Comparison of ENCODE assay signal across 2 cellular contexts in genomic region chr1:54854376-54855020, GRCh38.
TF ChIP-seq lines count a peak whose summit lies in the region.

No MANE protein-coding gene starts in this region.

TF ChIP-seq in SK-N-SH treated with all-trans-retinoic acid at 6 μM for 48 hours, 23 proteins besides CTCF, POLR2A, EP300 and RAD21 (continued from another document):
- TF ChIP-seq PATZ1 (CRISPR knock-in tag; IDR thresholded peaks at IDR 0.05; ENCODE audit: borderline replicate concordance), result no peak
- TF ChIP-seq, protein P1, sequence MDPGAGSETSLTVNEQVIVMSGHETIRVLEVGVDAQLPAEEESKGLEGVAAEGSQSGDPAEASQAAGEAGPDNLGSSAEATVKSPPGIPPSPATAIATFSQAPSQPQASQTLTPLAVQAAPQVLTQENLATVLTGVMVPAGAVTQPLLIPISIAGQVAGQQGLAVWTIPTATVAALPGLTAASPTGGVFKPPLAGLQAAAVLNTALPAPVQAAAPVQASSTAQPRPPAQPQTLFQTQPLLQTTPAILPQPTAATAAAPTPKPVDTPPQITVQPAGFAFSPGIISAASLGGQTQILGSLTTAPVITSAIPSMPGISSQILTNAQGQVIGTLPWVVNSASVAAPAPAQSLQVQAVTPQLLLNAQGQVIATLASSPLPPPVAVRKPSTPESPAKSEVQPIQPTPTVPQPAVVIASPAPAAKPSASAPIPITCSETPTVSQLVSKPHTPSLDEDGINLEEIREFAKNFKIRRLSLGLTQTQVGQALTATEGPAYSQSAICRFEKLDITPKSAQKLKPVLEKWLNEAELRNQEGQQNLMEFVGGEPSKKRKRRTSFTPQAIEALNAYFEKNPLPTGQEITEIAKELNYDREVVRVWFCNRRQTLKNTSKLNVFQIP (CRISPR knock-in tag; IDR thresholded peaks at IDR 0.05; ENCODE audit: borderline replicate concordance, low read depth), result no peak

TF ChIP-seq in SK-N-SH, 30 proteins besides CTCF, POLR2A, EP300 and RAD21 (continued from another document):
- TF ChIP-seq, protein P2, sequence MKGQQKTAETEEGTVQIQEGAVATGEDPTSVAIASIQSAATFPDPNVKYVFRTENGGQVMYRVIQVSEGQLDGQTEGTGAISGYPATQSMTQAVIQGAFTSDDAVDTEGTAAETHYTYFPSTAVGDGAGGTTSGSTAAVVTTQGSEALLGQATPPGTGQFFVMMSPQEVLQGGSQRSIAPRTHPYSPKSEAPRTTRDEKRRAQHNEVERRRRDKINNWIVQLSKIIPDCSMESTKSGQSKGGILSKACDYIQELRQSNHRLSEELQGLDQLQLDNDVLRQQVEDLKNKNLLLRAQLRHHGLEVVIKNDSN (IDR thresholded peaks at IDR 0.05; ENCODE audit: borderline replicate concordance, low read depth), result no peak
- TF ChIP-seq FOXM1 (IDR thresholded peaks at IDR 0.05; ENCODE audit: low read depth) (no peak), GATA2 (CRISPR knock-in tag; IDR thresholded peaks at IDR 0.05) (no peak), RXRA (IDR thresholded peaks at IDR 0.05; ENCODE audit: borderline replicate concordance, low read depth) (no peak), SMC3 (IDR thresholded peaks at IDR 0.05; ENCODE audit: low read depth, low read length) (no peak), RCOR1 (IDR thresholded peaks at IDR 0.05; ENCODE audit: low read length) (no peak), SIN3A (IDR thresholded peaks at IDR 0.05; ENCODE audit: borderline replicate concordance, low read depth, low read length) (no peak), GABPA (IDR thresholded peaks at IDR 0.05; ENCODE audit: low read depth) (no peak), MAX (IDR thresholded peaks at IDR 0.05; ENCODE audit: low read depth) (no peak), TCF12 (IDR thresholded peaks at IDR 0.05) (no peak), FOXJ3 (CRISPR knock-in tag; IDR thresholded peaks at IDR 0.05) (no peak), MXI1 (IDR thresholded peaks at IDR 0.05; ENCODE audit: low read depth, low read length) (no peak), JUND (IDR thresholded peaks at IDR 0.05) (no peak)
- TF ChIP-seq, protein P3, sequence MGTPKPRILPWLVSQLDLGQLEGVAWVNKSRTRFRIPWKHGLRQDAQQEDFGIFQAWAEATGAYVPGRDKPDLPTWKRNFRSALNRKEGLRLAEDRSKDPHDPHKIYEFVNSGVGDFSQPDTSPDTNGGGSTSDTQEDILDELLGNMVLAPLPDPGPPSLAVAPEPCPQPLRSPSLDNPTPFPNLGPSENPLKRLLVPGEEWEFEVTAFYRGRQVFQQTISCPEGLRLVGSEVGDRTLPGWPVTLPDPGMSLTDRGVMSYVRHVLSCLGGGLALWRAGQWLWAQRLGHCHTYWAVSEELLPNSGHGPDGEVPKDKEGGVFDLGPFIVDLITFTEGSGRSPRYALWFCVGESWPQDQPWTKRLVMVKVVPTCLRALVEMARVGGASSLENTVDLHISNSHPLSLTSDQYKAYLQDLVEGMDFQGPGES (IDR thresholded peaks at IDR 0.05; ENCODE audit: low read depth, low read length), result no peak
- TF ChIP-seq, protein P4, sequence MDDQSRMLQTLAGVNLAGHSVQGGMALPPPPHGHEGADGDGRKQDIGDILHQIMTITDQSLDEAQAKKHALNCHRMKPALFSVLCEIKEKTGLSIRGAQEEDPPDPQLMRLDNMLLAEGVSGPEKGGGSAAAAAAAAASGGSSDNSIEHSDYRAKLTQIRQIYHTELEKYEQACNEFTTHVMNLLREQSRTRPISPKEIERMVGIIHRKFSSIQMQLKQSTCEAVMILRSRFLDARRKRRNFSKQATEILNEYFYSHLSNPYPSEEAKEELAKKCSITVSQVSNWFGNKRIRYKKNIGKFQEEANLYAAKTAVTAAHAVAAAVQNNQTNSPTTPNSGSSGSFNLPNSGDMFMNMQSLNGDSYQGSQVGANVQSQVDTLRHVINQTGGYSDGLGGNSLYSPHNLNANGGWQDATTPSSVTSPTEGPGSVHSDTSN (IDR thresholded peaks at IDR 0.05), result no peak
- TF ChIP-seq, protein P5, sequence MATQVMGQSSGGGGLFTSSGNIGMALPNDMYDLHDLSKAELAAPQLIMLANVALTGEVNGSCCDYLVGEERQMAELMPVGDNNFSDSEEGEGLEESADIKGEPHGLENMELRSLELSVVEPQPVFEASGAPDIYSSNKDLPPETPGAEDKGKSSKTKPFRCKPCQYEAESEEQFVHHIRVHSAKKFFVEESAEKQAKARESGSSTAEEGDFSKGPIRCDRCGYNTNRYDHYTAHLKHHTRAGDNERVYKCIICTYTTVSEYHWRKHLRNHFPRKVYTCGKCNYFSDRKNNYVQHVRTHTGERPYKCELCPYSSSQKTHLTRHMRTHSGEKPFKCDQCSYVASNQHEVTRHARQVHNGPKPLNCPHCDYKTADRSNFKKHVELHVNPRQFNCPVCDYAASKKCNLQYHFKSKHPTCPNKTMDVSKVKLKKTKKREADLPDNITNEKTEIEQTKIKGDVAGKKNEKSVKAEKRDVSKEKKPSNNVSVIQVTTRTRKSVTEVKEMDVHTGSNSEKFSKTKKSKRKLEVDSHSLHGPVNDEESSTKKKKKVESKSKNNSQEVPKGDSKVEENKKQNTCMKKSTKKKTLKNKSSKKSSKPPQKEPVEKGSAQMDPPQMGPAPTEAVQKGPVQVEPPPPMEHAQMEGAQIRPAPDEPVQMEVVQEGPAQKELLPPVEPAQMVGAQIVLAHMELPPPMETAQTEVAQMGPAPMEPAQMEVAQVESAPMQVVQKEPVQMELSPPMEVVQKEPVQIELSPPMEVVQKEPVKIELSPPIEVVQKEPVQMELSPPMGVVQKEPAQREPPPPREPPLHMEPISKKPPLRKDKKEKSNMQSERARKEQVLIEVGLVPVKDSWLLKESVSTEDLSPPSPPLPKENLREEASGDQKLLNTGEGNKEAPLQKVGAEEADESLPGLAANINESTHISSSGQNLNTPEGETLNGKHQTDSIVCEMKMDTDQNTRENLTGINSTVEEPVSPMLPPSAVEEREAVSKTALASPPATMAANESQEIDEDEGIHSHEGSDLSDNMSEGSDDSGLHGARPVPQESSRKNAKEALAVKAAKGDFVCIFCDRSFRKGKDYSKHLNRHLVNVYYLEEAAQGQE (IDR thresholded peaks at IDR 0.05; ENCODE audit: low read depth, low read length), result no peak
- TF ChIP-seq, protein P6, sequence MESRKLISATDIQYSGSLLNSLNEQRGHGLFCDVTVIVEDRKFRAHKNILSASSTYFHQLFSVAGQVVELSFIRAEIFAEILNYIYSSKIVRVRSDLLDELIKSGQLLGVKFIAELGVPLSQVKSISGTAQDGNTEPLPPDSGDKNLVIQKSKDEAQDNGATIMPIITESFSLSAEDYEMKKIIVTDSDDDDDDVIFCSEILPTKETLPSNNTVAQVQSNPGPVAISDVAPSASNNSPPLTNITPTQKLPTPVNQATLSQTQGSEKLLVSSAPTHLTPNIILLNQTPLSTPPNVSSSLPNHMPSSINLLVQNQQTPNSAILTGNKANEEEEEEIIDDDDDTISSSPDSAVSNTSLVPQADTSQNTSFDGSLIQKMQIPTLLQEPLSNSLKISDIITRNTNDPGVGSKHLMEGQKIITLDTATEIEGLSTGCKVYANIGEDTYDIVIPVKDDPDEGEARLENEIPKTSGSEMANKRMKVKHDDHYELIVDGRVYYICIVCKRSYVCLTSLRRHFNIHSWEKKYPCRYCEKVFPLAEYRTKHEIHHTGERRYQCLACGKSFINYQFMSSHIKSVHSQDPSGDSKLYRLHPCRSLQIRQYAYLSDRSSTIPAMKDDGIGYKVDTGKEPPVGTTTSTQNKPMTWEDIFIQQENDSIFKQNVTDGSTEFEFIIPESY (IDR thresholded peaks at IDR 0.05; ENCODE audit: borderline replicate concordance, low read depth), result no peak
